ENCODE assay signal across 8 cellular contexts in genomic region chr11:113806403-113806802, GRCh38. TPM values are rescaled to one million over a fixed set of nuclear protein-coding genes. Genes with fewer than 3 reads are reported as not detected.
DNase-seq lines count a peak whose midpoint lies in the region; ATAC-seq, FAIRE-seq and TF ChIP-seq lines count a peak whose summit lies in the region.

No MANE protein-coding gene starts in this region.

- H2AFZ ChIP-seq in MM.1S (ENCODE audit: low read length) (no peak overlapping the region), HepG2 (ENCODE audit: low read length) (no peak overlapping the region)

- H3K36me3 ChIP-seq in MM.1S (replicated peaks; ENCODE audit: insufficient read depth, low read length): peaks cover 7% of the 10 kb centered on the region; the same call in 1 of the 2 replicates
- H3K36me3 ChIP-seq in HepG2 (replicated peaks in 1 of 2; ENCODE audit: control insufficient read depth in 1 of 2, insufficient read depth in 2 of 2, low read length in 2 of 2): peaks cover 11 to 69% of the 10 kb centered on the region in 2 experiments

- intact Hi-C loops in HepG2 (cut with micrococcal nuclease; ENCODE audit: unreplicated experiment): loop anchor here (1.0 to 5.0 kb wide), 3 partner anchors 66 to 455 kb away; no protein-coding TSS in a partner anchor

- no peak for TF ChIP-seq EP300 in HepG2 (IDR thresholded peaks at IDR 0.05; ENCODE audit: low read depth in 2 of 2, low read length in 2 of 2)
- TF ChIP-seq EP300 in HepG2 (CRISPR knock-in tag; IDR thresholded peaks at IDR 0.05; ENCODE audit: borderline replicate concordance): no peak

- peak; percentile 14; the same call in 1 of the 2 replicates for TF ChIP-seq RAD21 in HepG2 (CRISPR knock-in tag; IDR thresholded peaks at IDR 0.05)

- no peaks in the 10 kb centered on the region for H3K4me1 ChIP-seq in MM.1S (ENCODE audit: low read length)
- H3K4me1 ChIP-seq in HepG2 (ENCODE audit: insufficient read depth, low read length): peaks cover 9% of the 10 kb centered on the region; the same call in 1 of the 2 replicates

- H3K79me2 ChIP-seq in MM.1S (ENCODE audit: low read length) (no peaks in the 10 kb centered on the region), HepG2 (ENCODE audit: insufficient read depth, low read length) (no peaks in the 10 kb centered on the region)

- no peak for TF ChIP-seq POLR2A in HepG2 (IDR thresholded peaks at IDR 0.05; ENCODE audit: insufficient read depth in 1 of 2, low read depth in 2 of 2, low read length in 2 of 2)

- TF ChIP-seq CTCF in 22Rv1 (IDR thresholded peaks at IDR 0.05) (peak; percentile 72), GM10248 (IDR thresholded peaks at IDR 0.05; ENCODE audit: control extremely low read depth, extremely low read depth, low read depth, missing control alignments) (peak; percentile 65), MM.1S (IDR thresholded peaks at IDR 0.05; ENCODE audit: low read length) (peak; percentile 57), astrocyte of the cerebellum (IDR thresholded peaks at IDR 0.05; ENCODE audit: low read depth, low read length, missing control alignments) (peak; percentile 54), HepG2 (CRISPR knock-in tag; IDR thresholded peaks at IDR 0.05) (peak; percentile 71)

- BruUV-seq in HepG2 (replicated peaks; lab: Mats Ljungman, UMichigan): no TSS peak

- peak; percentile 64 for FAIRE-seq in HepG2 (lab: Jason Lieb, UNC)

- ATAC-seq in HepG2: peak; percentile 100
- no peak for ATAC-seq in GM18858 (IDR thresholded peaks at IDR 0.05; ENCODE audit: unreplicated experiment)

- no peak overlapping the region for H3K27ac ChIP-seq in 22Rv1
- no peak overlapping the region for H3K27ac ChIP-seq in MM.1S (ENCODE audit: low read length)
- no peak overlapping the region for H3K27ac ChIP-seq in HepG2 (ENCODE audit: extremely low read length, insufficient read depth, low read length)

- DNase-seq in GM10248 (ENCODE audit: extremely low spot score): peak; percentile 43
- peak; percentile 30 for DNase-seq in MM.1S
- DNase-seq in astrocyte of the cerebellum (ENCODE audit: low read depth): peak; percentile 5
- DNase-seq in HepG2 (ENCODE audit: low spot score): peak; percentile 64
- DNase-seq in NCI-H128 (lab: John Stamatoyannopoulos, UW; ENCODE audit: unreplicated experiment): no peak
- no peak for DNase-seq in nucleus accumbens (lab: John Stamatoyannopoulos, UW)

- POLR2A ChIA-PET in GM10248 (lab: Yijun Ruan, JAX) (no interaction called here), HepG2 (lab: Yijun Ruan, JAX) (no interaction called here)

- in situ Hi-C loops in astrocyte of the cerebellum (cut with HindIII; ENCODE audit: low sequenced_read_pairs): no loop called here
- in situ Hi-C loops in HepG2 (cut with HindIII; ENCODE audit: extremely low pct_ligation_motif_present, low pct_unique_long_range_greater_than_20kb): loop anchor here (25.0 kb wide), 1 partner anchor 456 kb away; no protein-coding TSS in a partner anchor

- CTCF ChIA-PET in GM10248 (lab: Yijun Ruan, JAX): interaction anchor here (0.7 to 4.8 kb wide), 13 partner anchors 10 to 455 kb away, joined by 3 to 32 read pairs (median 9); partner anchors contain the start of gene ZW10
- CTCF ChIA-PET in HepG2 (lab: Yijun Ruan, JAX; ENCODE audit: low intra/inter-chr PET ratio, low total read pairs): interaction anchor here (1.4 to 1.7 kb wide), 2 partner anchors 455 to 456 kb away, joined by 4 to 5 read pairs; no protein-coding TSS in a partner anchor

- H3K9me2 ChIP-seq in MM.1S (replicated peaks; ENCODE audit: insufficient read depth, low read length): no peaks in the 10 kb centered on the region

- H3K4me2 ChIP-seq in MM.1S (ENCODE audit: low read depth, low read length) (no peak overlapping the region), HepG2 (ENCODE audit: low read depth, low read length) (no peak overlapping the region)

- H3K27me3 ChIP-seq in MM.1S (replicated peaks; ENCODE audit: insufficient read depth, low read length) (no peaks in the 10 kb centered on the region), HepG2 (ENCODE audit: control insufficient read depth in 1 of 2, insufficient read depth in 2 of 2, low read length in 2 of 2) (no peaks in the 10 kb centered on the region)

- WGBS in HepG2 (ENCODE audit: low lambda C conversion rate): 84% methylated on average over 2 of the region's 2 CpGs

- no peaks in the 10 kb centered on the region for H3F3A ChIP-seq in MM.1S (ENCODE audit: insufficient read depth, low read length)

- H4K20me1 ChIP-seq in MM.1S (ENCODE audit: insufficient read depth, low read length) (no peaks in the 10 kb centered on the region), HepG2 (ENCODE audit: insufficient read depth, low read length) (no peaks in the 10 kb centered on the region)

- H3K9ac ChIP-seq in MM.1S (ENCODE audit: low read length): no peak overlapping the region
- no peak overlapping the region for H3K9ac ChIP-seq in HepG2 (ENCODE audit: insufficient read depth, low read depth, low read length)

- H3K9me3 ChIP-seq in MM.1S (replicated peaks; ENCODE audit: insufficient read depth, low read length) (no peaks in the 10 kb centered on the region), HepG2 (ENCODE audit: low read length) (no peaks in the 10 kb centered on the region)

- H3K4me3 ChIP-seq in MM.1S (ENCODE audit: low read length) (no peak overlapping the region), astrocyte of the cerebellum (ENCODE audit: low read depth, low read length) (no peak overlapping the region), HepG2 (replicated peaks in 1 of 3; ENCODE audit: insufficient read depth in 1 of 3, low read depth in 2 of 3, low read length in 3 of 3) (no peak overlapping the region)

TF ChIP-seq in HepG2, 621 proteins besides CTCF, POLR2A, EP300 and RAD21 (continues in another document):
- TF ChIP-seq GMEB2 (CRISPR knock-in tag; IDR thresholded peaks at IDR 0.05; ENCODE audit: low read depth): no peak

RNA-seq across cellular contexts. Expression of gene CLDN25, which starts 26.8 kb away (rescaled TPM):
- total RNA-seq in HepG2 (2016; rRNA removed; fragmentation: Illumina TruSeq; extraction: Trizol): not detected in 2 replicates
- not detected in 2 replicates for total RNA-seq in HepG2 (2016; cell fraction: cytosol; rRNA removed; fragmentation: Illumina TruSeq; extraction: Trizol; ENCODE audit: low read depth)
- not detected in 2 replicates for total RNA-seq in HepG2 (2016; cell fraction: insoluble cytoplasmic fraction; rRNA removed; fragmentation: Illumina TruSeq; extraction: Trizol)
- total RNA-seq in HepG2 (2016; cell fraction: membrane; rRNA removed; fragmentation: Illumina TruSeq; extraction: Trizol): not detected in 2 replicates
- total RNA-seq in HepG2 (2016; cell fraction: nucleus; rRNA removed; fragmentation: Illumina TruSeq; extraction: Trizol): not detected in 2 replicates
- polyA plus RNA-seq in HepG2 (2011; rRNA removed): not detected in 2 replicates
- not detected in 2 replicates for polyA plus RNA-seq in HepG2 (2011; cell fraction: cytosol; rRNA removed)
- polyA plus RNA-seq in HepG2 (2011; cell fraction: nucleus; rRNA removed): not detected in 2 replicates
- polyA plus RNA-seq in HepG2 (2012): not detected in 2 replicates
- polyA plus RNA-seq in HepG2 (2016; cell fraction: cytosol; fragmentation: Illumina TruSeq; extraction: Trizol; ENCODE audit: low read depth): not detected in 2 replicates
- not detected in 2 replicates for polyA plus RNA-seq in HepG2 (2016; cell fraction: insoluble cytoplasmic fraction; fragmentation: Illumina TruSeq; extraction: Trizol; ENCODE audit: low read depth)
- not detected in 2 replicates for polyA plus RNA-seq in HepG2 (2016; cell fraction: membrane; fragmentation: Illumina TruSeq; extraction: Trizol; ENCODE audit: low read depth)
- polyA plus RNA-seq in HepG2 (2016; cell fraction: nucleus; fragmentation: Illumina TruSeq; extraction: Trizol; ENCODE audit: insufficient read depth, low read depth): not detected in 2 replicates
- polyA minus RNA-seq in HepG2 (2011; rRNA and poly(A)+ RNA removed; ENCODE audit: low replicate concordance): not detected in 2 replicates
- not detected in 2 replicates for polyA minus RNA-seq in HepG2 (2011; cell fraction: cytosol; rRNA and poly(A)+ RNA removed)
- polyA minus RNA-seq in HepG2 (2011; cell fraction: nucleus; rRNA and poly(A)+ RNA removed): not detected in 2 replicates

RNA-seq across cellular contexts. Expression of gene ZW10, which starts 32.9 kb away (rescaled TPM):
- 31.3 and 43.4 TPM in 2 replicates for total RNA-seq in HepG2 (2016; rRNA removed; fragmentation: Illumina TruSeq; extraction: Trizol)
- total RNA-seq in HepG2 (2016; cell fraction: cytosol; rRNA removed; fragmentation: Illumina TruSeq; extraction: Trizol; ENCODE audit: low read depth): 4.9 TPM in 2 replicates
- 30.5 and 40.9 TPM in 2 replicates for total RNA-seq in HepG2 (2016; cell fraction: insoluble cytoplasmic fraction; rRNA removed; fragmentation: Illumina TruSeq; extraction: Trizol)
- 9.4 and 12.9 TPM in 2 replicates for total RNA-seq in HepG2 (2016; cell fraction: membrane; rRNA removed; fragmentation: Illumina TruSeq; extraction: Trizol)
- total RNA-seq in HepG2 (2016; cell fraction: nucleus; rRNA removed; fragmentation: Illumina TruSeq; extraction: Trizol): 19.5 and 21.6 TPM in 2 replicates
- polyA plus RNA-seq in HepG2 (2011; rRNA removed): 5.1 and 5.8 TPM in 2 replicates
- polyA plus RNA-seq in HepG2 (2011; cell fraction: cytosol; rRNA removed): 3.2 and 4.7 TPM in 2 replicates
- 3.5 and 3.6 TPM in 2 replicates for polyA plus RNA-seq in HepG2 (2011; cell fraction: nucleus; rRNA removed)
- 7.4 and 9.3 TPM in 2 replicates for polyA plus RNA-seq in HepG2 (2012)
- polyA plus RNA-seq in HepG2 (2016; cell fraction: cytosol; fragmentation: Illumina TruSeq; extraction: Trizol; ENCODE audit: low read depth): 2.2 and 2.8 TPM in 2 replicates
- 29.4 and 30.1 TPM in 2 replicates for polyA plus RNA-seq in HepG2 (2016; cell fraction: insoluble cytoplasmic fraction; fragmentation: Illumina TruSeq; extraction: Trizol; ENCODE audit: low read depth)
- 3.7 and 5.5 TPM in 2 replicates for polyA plus RNA-seq in HepG2 (2016; cell fraction: membrane; fragmentation: Illumina TruSeq; extraction: Trizol; ENCODE audit: low read depth)
- 16.7 and 17.4 TPM in 2 replicates for polyA plus RNA-seq in HepG2 (2016; cell fraction: nucleus; fragmentation: Illumina TruSeq; extraction: Trizol; ENCODE audit: insufficient read depth, low read depth)
- polyA minus RNA-seq in HepG2 (2011; rRNA and poly(A)+ RNA removed; ENCODE audit: low replicate concordance): 5.1 and 10.4 TPM in 2 replicates
- polyA minus RNA-seq in HepG2 (2011; cell fraction: cytosol; rRNA and poly(A)+ RNA removed): 6.2 and 7.2 TPM in 2 replicates
- polyA minus RNA-seq in HepG2 (2011; cell fraction: nucleus; rRNA and poly(A)+ RNA removed): 17.3 and 18.2 TPM in 2 replicates

Comparison
In these comparisons a context has a peak if more than half of its experiments do, and no peak if none do; other contexts are left out.
1. DNase-seq: peak in GM10248 (single experiment), MM.1S (single experiment), astrocyte of the cerebellum (single experiment) and HepG2 (single experiment); none in NCI-H128 (single experiment) and nucleus accumbens (0 of 56).
2. Peak in every context shown above with its lines, with median percentiles within 50 percentile points of each other: CTCF ChIP-seq.